Comparison of ENCODE assay signal across 8 cellular contexts in the genomic region with DNA sequence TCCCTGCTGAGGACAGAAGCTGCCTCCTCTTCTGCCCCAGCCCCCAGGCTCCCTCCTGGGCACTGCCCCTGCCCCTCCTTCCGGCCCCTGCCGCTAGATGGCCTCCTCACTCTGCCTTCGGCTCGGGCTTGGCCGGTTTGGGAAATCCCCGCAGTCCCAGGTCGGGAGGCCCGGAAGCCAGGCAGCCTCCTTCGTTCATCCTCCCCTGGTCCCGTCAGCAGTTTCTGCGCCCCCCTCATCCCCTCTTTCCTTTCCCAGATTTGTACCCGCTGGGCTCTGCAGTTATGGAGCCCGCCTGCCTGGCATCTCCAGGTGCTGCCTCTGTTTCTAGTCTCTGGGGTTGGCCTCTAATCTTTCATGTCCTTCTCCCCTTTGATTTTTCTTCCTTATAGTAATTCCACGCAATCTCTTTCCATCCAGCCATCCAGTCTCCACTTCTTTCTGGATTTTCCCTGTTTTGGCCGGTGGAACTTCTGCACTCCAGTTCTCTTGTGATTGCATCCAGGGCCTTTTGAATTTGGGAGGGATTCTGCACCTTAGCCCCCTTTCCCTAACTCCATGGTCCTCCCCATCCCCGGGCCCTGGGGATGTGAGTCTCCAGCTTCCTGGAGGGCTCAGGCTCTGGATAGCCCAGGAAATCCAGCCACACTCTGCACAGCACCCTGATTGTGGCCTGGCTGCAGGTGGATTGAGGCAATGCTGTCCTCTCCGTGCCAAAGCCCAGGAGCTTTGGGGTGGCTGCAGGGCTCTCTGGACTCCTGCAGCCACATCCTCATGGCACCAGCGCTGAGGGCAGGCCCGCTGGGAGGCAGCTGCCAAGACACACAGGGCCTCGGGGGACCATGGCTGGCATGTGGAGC. TPM values are rescaled to one million over a fixed set of nuclear protein-coding genes. Genes with fewer than 3 reads are reported as not detected.
A peak's percentile ranks its signal among the peaks of the same experiment; 100 is the strongest.
DNase-seq lines count a peak whose midpoint lies in the region; ATAC-seq, FAIRE-seq and TF ChIP-seq lines count a peak whose summit lies in the region.

No MANE protein-coding gene starts in this region.

- intact Hi-C loops in colonic mucosa (cut with DNase I) (loop anchor here (5.0 kb wide), 1 partner anchor 342 kb away; no protein-coding TSS in a partner anchor), transverse colon (cut with DNase I; ENCODE audit: low total_unique reads) (no loop called here)

- ATAC-seq in GM21526 (IDR thresholded peaks at IDR 0.05; ENCODE audit: low FRiP score, unreplicated experiment): peak; percentile 88

- TF ChIP-seq POLR2A in transverse colon (IDR thresholded peaks at IDR 0.05): no peak

- in situ Hi-C loops in transverse colon (cut with MboI; ENCODE audit: low pct_ligation_motif_present in 1 of 4, low pct_unique_long_range_greater_than_20kb in 1 of 4, low sequenced_read_pairs in 3 of 4): loop anchor here in 2 of 4 donors (10.0 to 25.0 kb wide), 3 partner anchors 647 to 997 kb away; no protein-coding TSS in a partner anchor

- H3K36me3 ChIP-seq in colonic mucosa (no peaks in the 10 kb centered on the region), mucosa of stomach (ENCODE audit: control insufficient read depth, insufficient read depth, low read length) (no peaks in the 10 kb centered on the region), transverse colon (no peaks in the 10 kb centered on the region)

- H3K9me3 ChIP-seq in colonic mucosa (no peaks in the 10 kb centered on the region), mucosa of stomach (ENCODE audit: control insufficient read depth, low read length) (no peaks in the 10 kb centered on the region), transverse colon (no peaks in the 10 kb centered on the region)

- DNase-seq in DMS79 treated with DMSO at 0.1 percent for 48 hours (lab: John Stamatoyannopoulos, UW) (peak; percentile 10), DMS79 (lab: John Stamatoyannopoulos, UW) (no peak), HTR-8/SVneo (ENCODE audit: insufficient read length, low spot score) (peak; percentile 69), colonic mucosa (peak; percentile 82), transverse colon (peak; percentile 63)
- peak; percentile 40 for DNase-seq in activated CD4-positive, alpha-beta T cell treated with anti-CD3 and anti-CD28 coated beads for 1 hour

- WGBS in transverse colon (ENCODE audit: low coverage in 1 of 2), 2 donors: 33 to 60% methylated on average over 1 to 17 of the region's 20 CpGs

- H3K9ac ChIP-seq in colonic mucosa (ENCODE audit: low read depth in 2 of 2, low read length in 2 of 2) (no peak overlapping the region), mucosa of stomach (ENCODE audit: low read length) (peak overlapping the region; percentile 53)

- no peak for FAIRE-seq in HTR-8/SVneo (lab: Jason Lieb, UNC)

- no peaks in the 10 kb centered on the region for H3K4me1 ChIP-seq in colonic mucosa
- H3K4me1 ChIP-seq in mucosa of stomach (ENCODE audit: control insufficient read depth, insufficient read depth, low read length): peaks cover 35% of the 10 kb centered on the region
- H3K4me1 ChIP-seq in transverse colon: peaks cover 0 to 23% (median 16%) of the 10 kb centered on the region in 4 donors

- no peak overlapping the region for H3K4me3 ChIP-seq in colonic mucosa
- no peak overlapping the region for H3K4me3 ChIP-seq in mucosa of stomach (ENCODE audit: low read length)
- H3K4me3 ChIP-seq in transverse colon: no peak overlapping the region

- TF ChIP-seq EP300 in transverse colon (IDR thresholded peaks at IDR 0.05; ENCODE audit: low read depth): no peak

- H3K27ac ChIP-seq in colonic mucosa: no peak overlapping the region
- no peak overlapping the region for H3K27ac ChIP-seq in transverse colon

- peak; percentile 70 for TF ChIP-seq CTCF in colonic mucosa (IDR thresholded peaks at IDR 0.05)
- TF ChIP-seq CTCF in transverse colon (IDR thresholded peaks at IDR 0.05): peak; percentile 28 to 72 (median 60)

- H3K27me3 ChIP-seq in colonic mucosa: peaks cover 29% of the 10 kb centered on the region
- H3K27me3 ChIP-seq in mucosa of stomach (ENCODE audit: control insufficient read depth, insufficient read depth, low read length): peaks cover 22% of the 10 kb centered on the region
- H3K27me3 ChIP-seq in transverse colon: peaks cover 80% of the 10 kb centered on the region

RNA-seq across cellular contexts. Expression of a gene that starts 3.3 kb away (rescaled TPM):
- total RNA-seq in colonic mucosa (1 to 10 TPM; 5.6 to 8.1 TPM), transverse colon (1 to 10 TPM in 3 of 4 donors, under 1 TPM in 1; 0.40 to 3.7 (median 2.0) TPM)
